ENCODE assay signal across 1 cellular context in the genomic region with DNA sequence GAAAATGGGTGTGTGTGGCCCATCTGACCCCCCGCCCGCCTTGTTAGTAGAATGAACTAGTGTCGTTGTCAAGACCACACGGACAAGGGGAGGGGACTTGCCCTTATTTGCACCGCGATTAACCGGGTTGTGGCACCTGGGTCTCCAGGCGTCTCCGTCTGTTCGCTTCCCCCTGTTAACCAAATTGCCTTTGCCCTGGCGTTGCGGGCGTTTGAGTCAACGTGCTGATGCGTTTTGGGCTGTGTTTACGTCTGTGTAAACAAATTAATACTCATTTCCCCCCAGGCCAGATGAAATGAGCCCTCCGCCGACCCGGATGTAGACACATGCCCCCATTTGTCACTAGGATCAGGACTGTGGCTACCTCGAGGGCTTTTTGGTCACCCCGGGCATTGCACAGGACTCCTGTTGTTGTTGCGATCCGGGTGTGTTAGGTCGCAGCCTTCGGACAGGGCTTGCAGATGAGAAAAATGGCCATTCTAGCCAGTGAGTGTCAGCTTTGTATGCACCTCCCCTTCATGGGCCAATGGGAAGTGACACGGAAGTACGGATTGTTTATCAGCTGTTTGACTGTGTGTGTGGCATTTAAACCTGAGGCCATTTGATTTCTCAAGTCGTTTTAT.
TF ChIP-seq lines count a peak whose summit lies in the region.

No MANE protein-coding gene starts in this region.

TF ChIP-seq in GM12878, 131 proteins besides CTCF, POLR2A, EP300 and RAD21 (continued from another document and continues in another):
- TF ChIP-seq ESRRA (IDR thresholded peaks at IDR 0.05; ENCODE audit: low read length): no peak
- TF ChIP-seq, protein P1, sequence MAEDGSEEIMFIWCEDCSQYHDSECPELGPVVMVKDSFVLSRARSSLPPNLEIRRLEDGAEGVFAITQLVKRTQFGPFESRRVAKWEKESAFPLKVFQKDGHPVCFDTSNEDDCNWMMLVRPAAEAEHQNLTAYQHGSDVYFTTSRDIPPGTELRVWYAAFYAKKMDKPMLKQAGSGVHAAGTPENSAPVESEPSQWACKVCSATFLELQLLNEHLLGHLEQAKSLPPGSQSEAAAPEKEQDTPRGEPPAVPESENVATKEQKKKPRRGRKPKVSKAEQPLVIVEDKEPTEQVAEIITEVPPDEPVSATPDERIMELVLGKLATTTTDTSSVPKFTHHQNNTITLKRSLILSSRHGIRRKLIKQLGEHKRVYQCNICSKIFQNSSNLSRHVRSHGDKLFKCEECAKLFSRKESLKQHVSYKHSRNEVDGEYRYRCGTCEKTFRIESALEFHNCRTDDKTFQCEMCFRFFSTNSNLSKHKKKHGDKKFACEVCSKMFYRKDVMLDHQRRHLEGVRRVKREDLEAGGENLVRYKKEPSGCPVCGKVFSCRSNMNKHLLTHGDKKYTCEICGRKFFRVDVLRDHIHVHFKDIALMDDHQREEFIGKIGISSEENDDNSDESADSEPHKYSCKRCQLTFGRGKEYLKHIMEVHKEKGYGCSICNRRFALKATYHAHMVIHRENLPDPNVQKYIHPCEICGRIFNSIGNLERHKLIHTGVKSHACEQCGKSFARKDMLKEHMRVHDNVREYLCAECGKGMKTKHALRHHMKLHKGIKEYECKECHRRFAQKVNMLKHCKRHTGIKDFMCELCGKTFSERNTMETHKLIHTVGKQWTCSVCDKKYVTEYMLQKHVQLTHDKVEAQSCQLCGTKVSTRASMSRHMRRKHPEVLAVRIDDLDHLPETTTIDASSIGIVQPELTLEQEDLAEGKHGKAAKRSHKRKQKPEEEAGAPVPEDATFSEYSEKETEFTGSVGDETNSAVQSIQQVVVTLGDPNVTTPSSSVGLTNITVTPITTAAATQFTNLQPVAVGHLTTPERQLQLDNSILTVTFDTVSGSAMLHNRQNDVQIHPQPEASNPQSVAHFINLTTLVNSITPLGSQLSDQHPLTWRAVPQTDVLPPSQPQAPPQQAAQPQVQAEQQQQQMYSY (CRISPR knock-in tag; IDR thresholded peaks at IDR 0.05): no peak
- TF ChIP-seq RCOR1 (conservative IDR thresholded peaks at IDR 0.05; ENCODE audit: low read depth, low read length): no peak
- no peak for TF ChIP-seq CBX5 (IDR thresholded peaks at IDR 0.05; ENCODE audit: low read depth)
- peak; percentile 92 for TF ChIP-seq SP1 (IDR thresholded peaks at IDR 0.05; ENCODE audit: low read depth, low read length)
- TF ChIP-seq CHD1 (IDR thresholded peaks at IDR 0.05; ENCODE audit: low read depth, low read length): no peak
- TF ChIP-seq, protein P2, sequence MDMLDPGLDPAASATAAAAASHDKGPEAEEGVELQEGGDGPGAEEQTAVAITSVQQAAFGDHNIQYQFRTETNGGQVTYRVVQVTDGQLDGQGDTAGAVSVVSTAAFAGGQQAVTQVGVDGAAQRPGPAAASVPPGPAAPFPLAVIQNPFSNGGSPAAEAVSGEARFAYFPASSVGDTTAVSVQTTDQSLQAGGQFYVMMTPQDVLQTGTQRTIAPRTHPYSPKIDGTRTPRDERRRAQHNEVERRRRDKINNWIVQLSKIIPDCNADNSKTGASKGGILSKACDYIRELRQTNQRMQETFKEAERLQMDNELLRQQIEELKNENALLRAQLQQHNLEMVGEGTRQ (IDR thresholded peaks at IDR 0.05; ENCODE audit: borderline replicate concordance, low read depth, low read length): no peak
- no peak for TF ChIP-seq MEF2A (IDR thresholded peaks at IDR 0.05; ENCODE audit: insufficient read depth, low read depth, low read length)
- no peak for TF ChIP-seq TCF12 (IDR thresholded peaks at IDR 0.05; ENCODE audit: low read depth, low read length)
- TF ChIP-seq RFX5 (IDR thresholded peaks at IDR 0.05; ENCODE audit: low read depth, low read length): no peak
- no peak for TF ChIP-seq NR2C2 (IDR thresholded peaks at IDR 0.05; ENCODE audit: borderline replicate concordance, control insufficient read depth, insufficient read length, low read depth)
- TF ChIP-seq POLR2AphosphoS5 (IDR thresholded peaks at IDR 0.05; ENCODE audit: low read length): peak; percentile 75
- TF ChIP-seq SMAD5 (IDR thresholded peaks at IDR 0.05; ENCODE audit: low read depth): no peak
- no peak for TF ChIP-seq YBX1 (IDR thresholded peaks at IDR 0.05)
- TF ChIP-seq, protein P3, sequence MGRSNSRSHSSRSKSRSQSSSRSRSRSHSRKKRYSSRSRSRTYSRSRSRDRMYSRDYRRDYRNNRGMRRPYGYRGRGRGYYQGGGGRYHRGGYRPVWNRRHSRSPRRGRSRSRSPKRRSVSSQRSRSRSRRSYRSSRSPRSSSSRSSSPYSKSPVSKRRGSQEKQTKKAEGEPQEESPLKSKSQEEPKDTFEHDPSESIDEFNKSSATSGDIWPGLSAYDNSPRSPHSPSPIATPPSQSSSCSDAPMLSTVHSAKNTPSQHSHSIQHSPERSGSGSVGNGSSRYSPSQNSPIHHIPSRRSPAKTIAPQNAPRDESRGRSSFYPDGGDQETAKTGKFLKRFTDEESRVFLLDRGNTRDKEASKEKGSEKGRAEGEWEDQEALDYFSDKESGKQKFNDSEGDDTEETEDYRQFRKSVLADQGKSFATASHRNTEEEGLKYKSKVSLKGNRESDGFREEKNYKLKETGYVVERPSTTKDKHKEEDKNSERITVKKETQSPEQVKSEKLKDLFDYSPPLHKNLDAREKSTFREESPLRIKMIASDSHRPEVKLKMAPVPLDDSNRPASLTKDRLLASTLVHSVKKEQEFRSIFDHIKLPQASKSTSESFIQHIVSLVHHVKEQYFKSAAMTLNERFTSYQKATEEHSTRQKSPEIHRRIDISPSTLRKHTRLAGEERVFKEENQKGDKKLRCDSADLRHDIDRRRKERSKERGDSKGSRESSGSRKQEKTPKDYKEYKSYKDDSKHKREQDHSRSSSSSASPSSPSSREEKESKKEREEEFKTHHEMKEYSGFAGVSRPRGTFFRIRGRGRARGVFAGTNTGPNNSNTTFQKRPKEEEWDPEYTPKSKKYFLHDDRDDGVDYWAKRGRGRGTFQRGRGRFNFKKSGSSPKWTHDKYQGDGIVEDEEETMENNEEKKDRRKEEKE (IDR thresholded peaks at IDR 0.05): no peak
- no peak for TF ChIP-seq EED (IDR thresholded peaks at IDR 0.05; ENCODE audit: low read depth)
- no peak for TF ChIP-seq NFXL1 (IDR thresholded peaks at IDR 0.05; ENCODE audit: borderline replicate concordance)
- TF ChIP-seq RUNX3 (IDR thresholded peaks at IDR 0.05; ENCODE audit: low read length): no peak; the same call in 1 of the 2 replicates
- no peak for TF ChIP-seq PML (IDR thresholded peaks at IDR 0.05; ENCODE audit: low read length)
- no peak for TF ChIP-seq TARDBP (IDR thresholded peaks at IDR 0.05; ENCODE audit: borderline replicate concordance)
- TF ChIP-seq, protein P4, sequence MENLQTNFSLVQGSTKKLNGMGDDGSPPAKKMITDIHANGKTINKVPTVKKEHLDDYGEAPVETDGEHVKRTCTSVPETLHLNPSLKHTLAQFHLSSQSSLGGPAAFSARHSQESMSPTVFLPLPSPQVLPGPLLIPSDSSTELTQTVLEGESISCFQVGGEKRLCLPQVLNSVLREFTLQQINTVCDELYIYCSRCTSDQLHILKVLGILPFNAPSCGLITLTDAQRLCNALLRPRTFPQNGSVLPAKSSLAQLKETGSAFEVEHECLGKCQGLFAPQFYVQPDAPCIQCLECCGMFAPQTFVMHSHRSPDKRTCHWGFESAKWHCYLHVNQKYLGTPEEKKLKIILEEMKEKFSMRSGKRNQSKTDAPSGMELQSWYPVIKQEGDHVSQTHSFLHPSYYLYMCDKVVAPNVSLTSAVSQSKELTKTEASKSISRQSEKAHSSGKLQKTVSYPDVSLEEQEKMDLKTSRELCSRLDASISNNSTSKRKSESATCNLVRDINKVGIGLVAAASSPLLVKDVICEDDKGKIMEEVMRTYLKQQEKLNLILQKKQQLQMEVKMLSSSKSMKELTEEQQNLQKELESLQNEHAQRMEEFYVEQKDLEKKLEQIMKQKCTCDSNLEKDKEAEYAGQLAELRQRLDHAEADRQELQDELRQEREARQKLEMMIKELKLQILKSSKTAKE (IDR thresholded peaks at IDR 0.05; ENCODE audit: low read depth, poor library complexity, severe bottlenecking): no peak
- no peak for TF ChIP-seq SREBF1 (IDR thresholded peaks at IDR 0.05; ENCODE audit: low read length)
- peak; percentile 59; the same call in 1 of the 2 replicates for TF ChIP-seq LARP7 (IDR thresholded peaks at IDR 0.05)
- no peak for TF ChIP-seq FOXM1 (IDR thresholded peaks at IDR 0.05; ENCODE audit: low read depth, low read length)
- TF ChIP-seq JUND (IDR thresholded peaks at IDR 0.05; ENCODE audit: low read depth, low read length): no peak
- TF ChIP-seq ZBED1 (IDR thresholded peaks at IDR 0.05; ENCODE audit: borderline replicate concordance): no peak
- no peak for TF ChIP-seq TCF3 (IDR thresholded peaks at IDR 0.05; ENCODE audit: borderline replicate concordance, insufficient read depth, low read depth, low read length)
- TF ChIP-seq JUNB (IDR thresholded peaks at IDR 0.05): no peak
- no peak for TF ChIP-seq ZNF24 (IDR thresholded peaks at IDR 0.05)
- TF ChIP-seq SPI1 (IDR thresholded peaks at IDR 0.05; ENCODE audit: borderline replicate concordance, insufficient read depth, low read depth, low read length): no peak
- peak; percentile 48 for TF ChIP-seq FOS (IDR thresholded peaks at IDR 0.05; ENCODE audit: borderline replicate concordance, extremely low read depth, insufficient read length)
- peak; percentile 42; the same call in 1 of the 2 replicates for TF ChIP-seq SMARCA5 (IDR thresholded peaks at IDR 0.05)
- no peak for TF ChIP-seq NR2C1 (IDR thresholded peaks at IDR 0.05)
- TF ChIP-seq, protein P5, sequence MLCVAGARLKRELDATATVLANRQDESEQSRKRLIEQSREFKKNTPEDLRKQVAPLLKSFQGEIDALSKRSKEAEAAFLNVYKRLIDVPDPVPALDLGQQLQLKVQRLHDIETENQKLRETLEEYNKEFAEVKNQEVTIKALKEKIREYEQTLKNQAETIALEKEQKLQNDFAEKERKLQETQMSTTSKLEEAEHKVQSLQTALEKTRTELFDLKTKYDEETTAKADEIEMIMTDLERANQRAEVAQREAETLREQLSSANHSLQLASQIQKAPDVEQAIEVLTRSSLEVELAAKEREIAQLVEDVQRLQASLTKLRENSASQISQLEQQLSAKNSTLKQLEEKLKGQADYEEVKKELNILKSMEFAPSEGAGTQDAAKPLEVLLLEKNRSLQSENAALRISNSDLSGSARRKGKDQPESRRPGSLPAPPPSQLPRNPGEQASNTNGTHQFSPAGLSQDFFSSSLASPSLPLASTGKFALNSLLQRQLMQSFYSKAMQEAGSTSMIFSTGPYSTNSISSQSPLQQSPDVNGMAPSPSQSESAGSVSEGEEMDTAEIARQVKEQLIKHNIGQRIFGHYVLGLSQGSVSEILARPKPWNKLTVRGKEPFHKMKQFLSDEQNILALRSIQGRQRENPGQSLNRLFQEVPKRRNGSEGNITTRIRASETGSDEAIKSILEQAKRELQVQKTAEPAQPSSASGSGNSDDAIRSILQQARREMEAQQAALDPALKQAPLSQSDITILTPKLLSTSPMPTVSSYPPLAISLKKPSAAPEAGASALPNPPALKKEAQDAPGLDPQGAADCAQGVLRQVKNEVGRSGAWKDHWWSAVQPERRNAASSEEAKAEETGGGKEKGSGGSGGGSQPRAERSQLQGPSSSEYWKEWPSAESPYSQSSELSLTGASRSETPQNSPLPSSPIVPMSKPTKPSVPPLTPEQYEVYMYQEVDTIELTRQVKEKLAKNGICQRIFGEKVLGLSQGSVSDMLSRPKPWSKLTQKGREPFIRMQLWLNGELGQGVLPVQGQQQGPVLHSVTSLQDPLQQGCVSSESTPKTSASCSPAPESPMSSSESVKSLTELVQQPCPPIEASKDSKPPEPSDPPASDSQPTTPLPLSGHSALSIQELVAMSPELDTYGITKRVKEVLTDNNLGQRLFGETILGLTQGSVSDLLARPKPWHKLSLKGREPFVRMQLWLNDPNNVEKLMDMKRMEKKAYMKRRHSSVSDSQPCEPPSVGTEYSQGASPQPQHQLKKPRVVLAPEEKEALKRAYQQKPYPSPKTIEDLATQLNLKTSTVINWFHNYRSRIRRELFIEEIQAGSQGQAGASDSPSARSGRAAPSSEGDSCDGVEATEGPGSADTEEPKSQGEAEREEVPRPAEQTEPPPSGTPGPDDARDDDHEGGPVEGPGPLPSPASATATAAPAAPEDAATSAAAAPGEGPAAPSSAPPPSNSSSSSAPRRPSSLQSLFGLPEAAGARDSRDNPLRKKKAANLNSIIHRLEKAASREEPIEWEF (IDR thresholded peaks at IDR 0.05; ENCODE audit: insufficient replicate concordance, low read depth, low read length): peak; percentile 89
- TF ChIP-seq, protein P6, sequence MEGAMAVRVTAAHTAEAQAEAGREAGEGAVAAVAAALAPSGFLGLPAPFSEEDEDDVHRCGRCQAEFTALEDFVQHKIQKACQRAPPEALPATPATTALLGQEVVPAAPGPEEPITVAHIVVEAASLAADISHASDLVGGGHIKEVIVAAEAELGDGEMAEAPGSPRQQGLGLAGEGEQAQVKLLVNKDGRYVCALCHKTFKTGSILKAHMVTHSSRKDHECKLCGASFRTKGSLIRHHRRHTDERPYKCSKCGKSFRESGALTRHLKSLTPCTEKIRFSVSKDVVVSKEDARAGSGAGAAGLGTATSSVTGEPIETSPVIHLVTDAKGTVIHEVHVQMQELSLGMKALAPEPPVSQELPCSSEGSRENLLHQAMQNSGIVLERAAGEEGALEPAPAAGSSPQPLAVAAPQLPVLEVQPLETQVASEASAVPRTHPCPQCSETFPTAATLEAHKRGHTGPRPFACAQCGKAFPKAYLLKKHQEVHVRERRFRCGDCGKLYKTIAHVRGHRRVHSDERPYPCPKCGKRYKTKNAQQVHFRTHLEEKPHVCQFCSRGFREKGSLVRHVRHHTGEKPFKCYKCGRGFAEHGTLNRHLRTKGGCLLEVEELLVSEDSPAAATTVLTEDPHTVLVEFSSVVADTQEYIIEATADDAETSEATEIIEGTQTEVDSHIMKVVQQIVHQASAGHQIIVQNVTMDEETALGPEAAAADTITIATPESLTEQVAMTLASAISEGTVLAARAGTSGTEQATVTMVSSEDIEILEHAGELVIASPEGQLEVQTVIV (IDR thresholded peaks at IDR 0.05; ENCODE audit: borderline replicate concordance, partially characterized antibody): no peak
- peak; percentile 71; the same call in 1 of the 2 replicates for TF ChIP-seq CHD2 (IDR thresholded peaks at IDR 0.05; ENCODE audit: borderline replicate concordance, low read depth, low read length)
- TF ChIP-seq CBX3 (IDR thresholded peaks at IDR 0.05; ENCODE audit: borderline replicate concordance, low read depth): no peak
- TF ChIP-seq POLR2AphosphoS2 (IDR thresholded peaks at IDR 0.05; ENCODE audit: low read depth, low read length): 0 out of 2 replicates have a peak, but pooled peaks have one; percentile 46
- no peak for TF ChIP-seq PAX8 (IDR thresholded peaks at IDR 0.05)
- TF ChIP-seq YY1 (IDR thresholded peaks at IDR 0.05; ENCODE audit: low read depth, low read length): peak; percentile 78
- peak; percentile 87 for TF ChIP-seq ATF7 (IDR thresholded peaks at IDR 0.05; ENCODE audit: low read depth)
- no peak for TF ChIP-seq ZZZ3 (IDR thresholded peaks at IDR 0.05; ENCODE audit: control insufficient read depth, insufficient read length, low read depth)
- no peak for TF ChIP-seq TAF1 (IDR thresholded peaks at IDR 0.05; ENCODE audit: borderline replicate concordance, low read depth, low read length)
- TF ChIP-seq CEBPB (IDR thresholded peaks at IDR 0.05; ENCODE audit: borderline replicate concordance in 1 of 2, low read depth in 2 of 2, low read length in 2 of 2): no peak
- peak; percentile 82 for TF ChIP-seq MXI1 (IDR thresholded peaks at IDR 0.05; ENCODE audit: low read depth, low read length)
- no peak for TF ChIP-seq SMAD1 (IDR thresholded peaks at IDR 0.05; ENCODE audit: low read depth, partially characterized antibody)
- TF ChIP-seq SMC3 (IDR thresholded peaks at IDR 0.05; ENCODE audit: borderline replicate concordance, low read length): no peak
- peak; percentile 36; the same call in 1 of the 2 replicates for TF ChIP-seq CREB1 (IDR thresholded peaks at IDR 0.05; ENCODE audit: low read depth)
- TF ChIP-seq MTA2 (IDR thresholded peaks at IDR 0.05; ENCODE audit: low read depth): no peak
- no peak for TF ChIP-seq HDAC6 (IDR thresholded peaks at IDR 0.05; ENCODE audit: unreplicated experiment)
- TF ChIP-seq HDGF (IDR thresholded peaks at IDR 0.05): no peak
